In the genomic region with DNA sequence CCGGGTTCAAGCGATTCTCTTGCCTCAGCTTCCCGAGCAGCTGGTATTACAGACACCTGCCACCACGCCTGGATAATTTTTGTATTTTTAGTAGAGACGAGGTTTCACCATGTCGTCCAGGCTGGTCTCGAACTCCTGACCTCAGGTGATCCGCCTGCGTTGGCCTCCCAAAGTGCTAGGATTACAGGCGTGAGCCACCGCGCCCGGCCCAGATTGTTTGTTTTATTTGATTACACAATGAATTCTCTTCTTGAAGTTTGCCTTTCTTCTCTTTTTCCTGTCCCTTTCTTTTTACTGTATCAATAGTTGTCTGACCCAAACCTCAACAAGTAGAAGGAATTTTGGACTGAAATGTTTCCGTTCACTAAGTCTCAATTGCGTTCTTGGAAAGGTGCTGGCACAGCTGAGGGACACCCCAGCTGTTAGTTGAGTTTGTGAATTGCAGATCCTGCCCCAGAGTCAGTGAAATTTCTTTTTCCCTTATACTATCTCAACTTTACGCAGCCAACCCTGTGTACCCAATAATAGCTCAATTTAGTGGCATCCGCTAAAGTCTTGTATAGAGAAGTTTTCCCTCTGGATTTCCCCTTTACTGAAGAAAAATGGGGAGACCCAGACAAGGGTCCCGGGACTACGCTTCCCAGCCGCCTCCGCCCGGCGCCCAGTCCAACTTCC, we compare ENCODE assay signal across 8 cellular contexts. TPM values are rescaled to one million over a fixed set of nuclear protein-coding genes. Genes with fewer than 3 reads are reported as not detected.
A peak's percentile ranks its signal among the peaks of the same experiment; 100 is the strongest.
DNase-seq lines count a peak whose midpoint lies in the region; ATAC-seq and TF ChIP-seq lines count a peak whose summit lies in the region.

No MANE protein-coding gene starts in this region.

- ATAC-seq in stimulated activated naive CD8-positive, alpha-beta T cell treated with anti-CD3 and anti-CD28 coated beads, Interleukin-15, amount 100 ng/mL, for 72 hours, result no peak

- peaks cover 12% of the 10 kb centered on the region for H3K4me1 ChIP-seq in hepatocyte (ENCODE audit: insufficient read depth)

- H3K36me3 Mint-ChIP-seq in T-helper 2 cell treated with Interferon-gamma antibody and Interleukin-4, amounts not matched to agents 5 μg/mL and 100 μg/mL, for 36 hours (ENCODE audit: low read depth), result peaks cover 7% of the 10 kb centered on the region
- no peaks in the 10 kb centered on the region for H3K36me3 Mint-ChIP-seq in activated CD4-positive, alpha-beta memory T cell treated with anti-CD3 and anti-CD28 coated beads for 36 hours

- 64% methylated on average over 23 of the region's 23 CpGs for WGBS in hepatocyte (ENCODE audit: low lambda C conversion rate, missing lambda C conversion rate)

- no peaks in the 10 kb centered on the region for H3K9me2 ChIP-seq in hepatocyte (replicated peaks; ENCODE audit: insufficient read depth)

- H3K4me3 ChIP-seq in hepatocyte, result no peak overlapping the region

- no peak for DNase-seq in T-helper 2 cell treated with Interferon-gamma antibody and Interleukin-4, amounts not matched to agents 5 μg/mL and 100 μg/mL, for 36 hours (ENCODE audit: low spot score)
- DNase-seq in T-helper 2 cell (no peak), hepatocyte (ENCODE audit: low spot score) (no peak), NCI-H82 treated with DMSO at 0.1 percent for 48 hours (lab: John Stamatoyannopoulos, UW; ENCODE audit: unreplicated experiment) (no peak), nucleus accumbens (lab: John Stamatoyannopoulos, UW) (no peak), NCI-H146 treated with DMSO at 0.1 percent for 48 hours (lab: John Stamatoyannopoulos, UW; ENCODE audit: unreplicated experiment) (no peak)
- DNase-seq in activated CD4-positive, alpha-beta memory T cell treated with anti-CD3 and anti-CD28 coated beads for 36 hours, result no peak
- no peak for DNase-seq in stimulated activated naive CD8-positive, alpha-beta T cell treated with anti-CD3 and anti-CD28 coated beads, Interleukin-15, amount 100 ng/mL, for 72 hours

- no peaks in the 10 kb centered on the region for H3K36me3 ChIP-seq in hepatocyte (replicated peaks; ENCODE audit: insufficient read depth, low read depth)

- CTCF ChIA-PET in activated CD4-positive, alpha-beta memory T cell treated with anti-CD3 and anti-CD28 coated beads for 36 hours (lab: Charles Lee), result no interaction called here

- H3K27me3 Mint-ChIP-seq in T-helper 2 cell treated with Interferon-gamma antibody and Interleukin-4, amounts not matched to agents 5 μg/mL and 100 μg/mL, for 36 hours (ENCODE audit: low read depth), result no peaks in the 10 kb centered on the region
- H3K27me3 Mint-ChIP-seq in activated CD4-positive, alpha-beta memory T cell treated with anti-CD3 and anti-CD28 coated beads for 36 hours, result no peaks in the 10 kb centered on the region
- H3K27me3 Mint-ChIP-seq in stimulated activated naive CD8-positive, alpha-beta T cell treated with anti-CD3 and anti-CD28 coated beads, Interleukin-15, amount 100 ng/mL, for 72 hours, result no peaks in the 10 kb centered on the region

- H3K9me3 ChIP-seq in hepatocyte (ENCODE audit: low read depth), result no peaks in the 10 kb centered on the region

- H3K27ac Mint-ChIP-seq in T-helper 2 cell treated with Interferon-gamma antibody and Interleukin-4, amounts not matched to agents 5 μg/mL and 100 μg/mL, for 36 hours, result no peak overlapping the region
- peak overlapping the region; percentile 45 for H3K27ac Mint-ChIP-seq in activated CD4-positive, alpha-beta memory T cell treated with anti-CD3 and anti-CD28 coated beads for 36 hours
- peak overlapping the region in 1 of 2 donors; percentile 65 for H3K27ac Mint-ChIP-seq in stimulated activated naive CD8-positive, alpha-beta T cell treated with anti-CD3 and anti-CD28 coated beads, Interleukin-15, amount 100 ng/mL, for 72 hours

- peaks cover 32% of the 10 kb centered on the region for H3K4me1 Mint-ChIP-seq in T-helper 2 cell treated with Interferon-gamma antibody and Interleukin-4, amounts not matched to agents 5 μg/mL and 100 μg/mL, for 36 hours (ENCODE audit: low read depth)
- peaks cover 32% of the 10 kb centered on the region for H3K4me1 Mint-ChIP-seq in activated CD4-positive, alpha-beta memory T cell treated with anti-CD3 and anti-CD28 coated beads for 36 hours (ENCODE audit: low read depth)
- peaks cover 31% of the 10 kb centered on the region for H3K4me1 Mint-ChIP-seq in stimulated activated naive CD8-positive, alpha-beta T cell treated with anti-CD3 and anti-CD28 coated beads, Interleukin-15, amount 100 ng/mL, for 72 hours

- H3K27me3 ChIP-seq in hepatocyte, result no peaks in the 10 kb centered on the region

- no peaks in the 10 kb centered on the region for H4K20me1 ChIP-seq in hepatocyte (ENCODE audit: insufficient read depth, poor library complexity, severe bottlenecking)

- intact Hi-C loops in activated CD4-positive, alpha-beta memory T cell treated with anti-CD3 and anti-CD28 coated beads for 36 hours (cut with micrococcal nuclease), result loop anchor here (1.0 kb wide), 1 partner anchor 19 kb away; no protein-coding TSS in a partner anchor

- POLR2A ChIA-PET in activated CD4-positive, alpha-beta memory T cell treated with anti-CD3 and anti-CD28 coated beads for 36 hours (lab: Charles Lee), result no interaction called here

- peaks cover 28% of the 10 kb centered on the region for H3K79me2 ChIP-seq in hepatocyte

- H3K4me3 Mint-ChIP-seq in T-helper 2 cell treated with Interferon-gamma antibody and Interleukin-4, amounts not matched to agents 5 μg/mL and 100 μg/mL, for 36 hours, result peak overlapping the region; percentile 76
- peak overlapping the region; percentile 53 for H3K4me3 Mint-ChIP-seq in activated CD4-positive, alpha-beta memory T cell treated with anti-CD3 and anti-CD28 coated beads for 36 hours
- peak overlapping the region; percentile 76 to 79 for H3K4me3 Mint-ChIP-seq in stimulated activated naive CD8-positive, alpha-beta T cell treated with anti-CD3 and anti-CD28 coated beads, Interleukin-15, amount 100 ng/mL, for 72 hours

- peak overlapping the region; percentile 62 for H3K4me2 ChIP-seq in hepatocyte

- H3K9me3 Mint-ChIP-seq in T-helper 2 cell treated with Interferon-gamma antibody and Interleukin-4, amounts not matched to agents 5 μg/mL and 100 μg/mL, for 36 hours, result no peaks in the 10 kb centered on the region
- no peaks in the 10 kb centered on the region for H3K9me3 Mint-ChIP-seq in activated CD4-positive, alpha-beta memory T cell treated with anti-CD3 and anti-CD28 coated beads for 36 hours
- no peaks in the 10 kb centered on the region for H3K9me3 Mint-ChIP-seq in stimulated activated naive CD8-positive, alpha-beta T cell treated with anti-CD3 and anti-CD28 coated beads, Interleukin-15, amount 100 ng/mL, for 72 hours

- no peak overlapping the region for H3K27ac ChIP-seq in hepatocyte

- TF ChIP-seq CTCF in hepatocyte (IDR thresholded peaks at IDR 0.05; ENCODE audit: poor library complexity), result no peak

- peak overlapping the region; percentile 44 for H2AFZ ChIP-seq in hepatocyte

RNA-seq across cellular contexts. Expression of a gene that starts 0.6 kb away (rescaled TPM):
- total RNA-seq in activated CD4-positive, alpha-beta memory T cell treated with anti-CD3 and anti-CD28 coated beads for 36 hours, result 10 to 100 TPM; 24.4 to 24.6 TPM
- 15.4 and 26.9 TPM in 2 replicates for total RNA-seq in hepatocyte
- 8.7 and 9.8 TPM in 2 replicates for polyA plus RNA-seq in hepatocyte
